12 cellular contexts compared by ENCODE assay signal in genomic region chr3:180571831-180572578, GRCh38. TPM values are rescaled to one million over a fixed set of nuclear protein-coding genes. Genes with fewer than 3 reads are reported as not detected.
DNase-seq lines count a peak whose midpoint lies in the region; ATAC-seq and TF ChIP-seq lines count a peak whose summit lies in the region.
"Had no signal": no experiment of that assay in that cellular context is flagged by ENCODE, and none has a peak within 500 bp of the region (broad histone marks: within the 10 kb centered on the region; RNA-seq: fewer than 3 reads in every experiment).

No MANE protein-coding gene starts in this region.

- H3K27ac ChIP-seq in ascending aorta = no peak overlapping the region

- TF ChIP-seq CTCF in glutamatergic neuron (IDR thresholded peaks at IDR 0.05; ENCODE audit: partially characterized antibody, unreplicated experiment) (no peak), ascending aorta (IDR thresholded peaks at IDR 0.05) (no peak)

- H3K36me3 ChIP-seq in ascending aorta = no peaks in the 10 kb centered on the region

- ATAC-seq in GM18519 (IDR thresholded peaks at IDR 0.05; ENCODE audit: low FRiP score, unreplicated experiment) = peak; percentile 59
- ATAC-seq in GM21526 (IDR thresholded peaks at IDR 0.05; ENCODE audit: low FRiP score, unreplicated experiment) = peak; percentile 89
- peak; percentile 91 for ATAC-seq in HG03175 (IDR thresholded peaks at IDR 0.05; ENCODE audit: unreplicated experiment)
- ATAC-seq: Right ventricle myocardium inferior had no signal

- H3K4me1 Mint-ChIP-seq in glutamatergic neuron (ENCODE audit: low read depth, unreplicated experiment) = peaks cover 9% of the 10 kb centered on the region
- H3K4me1 Mint-ChIP-seq: activated naive CD4-positive, alpha-beta T cell treated with anti-CD3 and anti-CD28 coated beads, Interleukin-2, amount 50 U/mL, for 24 hours; CD4-positive, CD25-positive, alpha-beta regulatory T cell had no signal

- no peaks in the 10 kb centered on the region for H3K36me3 Mint-ChIP-seq in glutamatergic neuron (ENCODE audit: unreplicated experiment)
- H3K36me3 Mint-ChIP-seq: activated naive CD4-positive, alpha-beta T cell treated with anti-CD3 and anti-CD28 coated beads, Interleukin-2, amount 50 U/mL, for 24 hours; CD4-positive, CD25-positive, alpha-beta regulatory T cell had no signal

- intact Hi-C loops in ascending aorta (cut with DNase I) = no loop called here

- no peak overlapping the region for H3K4me3 ChIP-seq in ascending aorta

- no peaks in the 10 kb centered on the region for H3K27me3 ChIP-seq in ascending aorta

- H3K9me3 ChIP-seq in ascending aorta = no peaks in the 10 kb centered on the region

- H3K4me3 Mint-ChIP-seq in glutamatergic neuron (ENCODE audit: unreplicated experiment) = no peak overlapping the region
- H3K4me3 Mint-ChIP-seq: activated naive CD4-positive, alpha-beta T cell treated with anti-CD3 and anti-CD28 coated beads, Interleukin-2, amount 50 U/mL, for 24 hours; CD4-positive, CD25-positive, alpha-beta regulatory T cell had no signal

- H3K9me3 Mint-ChIP-seq in glutamatergic neuron (ENCODE audit: unreplicated experiment) = peaks cover 2% of the 10 kb centered on the region
- H3K9me3 Mint-ChIP-seq: activated naive CD4-positive, alpha-beta T cell treated with anti-CD3 and anti-CD28 coated beads, Interleukin-2, amount 50 U/mL, for 24 hours had no signal

- peaks cover 3% of the 10 kb centered on the region for H3K27me3 Mint-ChIP-seq in glutamatergic neuron (ENCODE audit: unreplicated experiment)

- H3K4me1 ChIP-seq in ascending aorta = no peaks in the 10 kb centered on the region

- peak; percentile 67 for DNase-seq in RPMI8226
- no peak for DNase-seq in glutamatergic neuron
- DNase-seq in GM03348 (ENCODE audit: low spot score) = no peak
- no peak for DNase-seq in foreskin melanocyte
- DNase-seq in ascending aorta (ENCODE audit: low spot score in 2 of 2) = no peak
- DNase-seq: CD4-positive, CD25-positive, alpha-beta regulatory T cell; NCI-H187 treated with DMSO at 0.1 percent for 48 hours had no signal

- no peak overlapping the region for H3K27ac Mint-ChIP-seq in glutamatergic neuron (ENCODE audit: unreplicated experiment)
- H3K27ac Mint-ChIP-seq: activated naive CD4-positive, alpha-beta T cell treated with anti-CD3 and anti-CD28 coated beads, Interleukin-2, amount 50 U/mL, for 24 hours; CD4-positive, CD25-positive, alpha-beta regulatory T cell had no signal

RNA-seq across cellular contexts. Expression of gene TTC14, which starts 30.0 kb away (rescaled TPM):
- 64.6 TPM for total RNA-seq in glutamatergic neuron (ENCODE audit: unreplicated experiment)
- 20.6 TPM for total RNA-seq in ascending aorta
